ENCODE assay signal across 11 cellular contexts in genomic region chr4:119039779-119040178, GRCh38.
DNase-seq lines count a peak whose midpoint lies in the region; ATAC-seq, FAIRE-seq and TF ChIP-seq lines count a peak whose summit lies in the region.
"Had no signal": no experiment of that assay in that cellular context is flagged by ENCODE, and none has a peak within 500 bp of the region (broad histone marks: within the 10 kb centered on the region; RNA-seq: fewer than 3 reads in every experiment).

No MANE protein-coding gene starts in this region.

- no peak for TF ChIP-seq RAD21 in HepG2 (CRISPR knock-in tag; IDR thresholded peaks at IDR 0.05)

- H3K36me3 Mint-ChIP-seq in MCF 10A (ENCODE audit: insufficient read depth, unreplicated experiment) = no peaks in the 10 kb centered on the region
- H3K36me3 Mint-ChIP-seq: activated naive CD4-positive, alpha-beta T cell treated with anti-CD3 and anti-CD28 coated beads, Interleukin-2, amount 50 U/mL, for 72 hours had no signal

- peak; percentile 51 for TF ChIP-seq CTCF in HepG2 (CRISPR knock-in tag; IDR thresholded peaks at IDR 0.05)
- no peak for TF ChIP-seq CTCF in right lobe of liver (IDR thresholded peaks at IDR 0.05)
- no peak for TF ChIP-seq CTCF in MCF 10A (IDR thresholded peaks at IDR 0.05; ENCODE audit: unreplicated experiment)

- H3K36me3 ChIP-seq in HepG2 (replicated peaks in 1 of 2; ENCODE audit: control insufficient read depth in 1 of 2, insufficient read depth in 2 of 2, low read length in 2 of 2) = no peaks in the 10 kb centered on the region
- no peaks in the 10 kb centered on the region for H3K36me3 ChIP-seq in right lobe of liver

- peak; percentile 40 for FAIRE-seq in HepG2 (lab: Jason Lieb, UNC)

- H3K27ac ChIP-seq in HepG2 (ENCODE audit: extremely low read length, insufficient read depth, low read length) (no peak overlapping the region), right lobe of liver (no peak overlapping the region)

- no peak for DNase-seq in HepG2 (ENCODE audit: low spot score)
- no peak for DNase-seq in right lobe of liver
- DNase-seq in MCF 10A (ENCODE audit: unreplicated experiment) = peak; percentile 17
- peak; percentile 78 for DNase-seq in myocyte (ENCODE audit: low read depth)
- no peak for DNase-seq in putamen (ENCODE audit: low spot score)
- no peak for DNase-seq in NCI-H1092 (lab: John Stamatoyannopoulos, UW)
- DNase-seq in NCI-H2227 (lab: John Stamatoyannopoulos, UW; ENCODE audit: unreplicated experiment) = no peak
- DNase-seq: left cardiac atrium had no signal

- TF ChIP-seq EP300 in HepG2 (IDR thresholded peaks at IDR 0.05; ENCODE audit: low read depth in 2 of 2, low read length in 2 of 2) (no peak), HepG2 (CRISPR knock-in tag; IDR thresholded peaks at IDR 0.05; ENCODE audit: borderline replicate concordance) (no peak)

- no peaks in the 10 kb centered on the region for H4K20me1 ChIP-seq in HepG2 (ENCODE audit: insufficient read depth, low read length)

- H3K4me3 Mint-ChIP-seq in MCF 10A (ENCODE audit: unreplicated experiment) = no peak overlapping the region
- H3K4me3 Mint-ChIP-seq: B cell had no signal

- CTCF ChIA-PET in HepG2 (lab: Yijun Ruan, JAX; ENCODE audit: low intra/inter-chr PET ratio, low total read pairs) = no interaction called here
- CTCF ChIA-PET in MCF 10A (lab: Yijun Ruan, JAX) = interaction anchor here (0.7 to 7.5 kb wide), 13 partner anchors 10 to 260 kb away, joined by 3 to 93 read pairs (median 11); partner anchors contain the start of gene USP53

- H3K4me3 ChIP-seq in HepG2 (replicated peaks in 1 of 3; ENCODE audit: insufficient read depth in 1 of 3, low read depth in 2 of 3, low read length in 3 of 3) = no peak overlapping the region
- no peak overlapping the region for H3K4me3 ChIP-seq in right lobe of liver

- intact Hi-C loops in HepG2 (cut with micrococcal nuclease; ENCODE audit: unreplicated experiment) = loop anchor here (1.0 to 10.0 kb wide), 2 partner anchors 57 to 105 kb away; no protein-coding TSS in a partner anchor
- intact Hi-C loops in right lobe of liver (cut with DNase I) = loop anchor here in 1 of 2 donors (10.0 kb wide), 1 partner anchor 245 kb away; no protein-coding TSS in a partner anchor
- intact Hi-C loops in MCF 10A (cut with micrococcal nuclease) = no loop called here

- no peaks in the 10 kb centered on the region for H3K9me3 Mint-ChIP-seq in MCF 10A (ENCODE audit: unreplicated experiment)
- H3K9me3 Mint-ChIP-seq: activated naive CD4-positive, alpha-beta T cell treated with anti-CD3 and anti-CD28 coated beads, Interleukin-2, amount 50 U/mL, for 72 hours had no signal

- no peaks in the 10 kb centered on the region for H3K27me3 ChIP-seq in HepG2 (ENCODE audit: control insufficient read depth in 1 of 2, insufficient read depth in 2 of 2, low read length in 2 of 2)
- H3K27me3 ChIP-seq in right lobe of liver = no peaks in the 10 kb centered on the region

- no peak overlapping the region for H3K4me2 ChIP-seq in HepG2 (ENCODE audit: low read depth, low read length)

- H3K79me2 ChIP-seq in HepG2 (ENCODE audit: insufficient read depth, low read length) = no peaks in the 10 kb centered on the region

- no peak overlapping the region for H3K27ac Mint-ChIP-seq in MCF 10A (ENCODE audit: low read depth, unreplicated experiment)
- H3K27ac Mint-ChIP-seq: B cell had no signal

- ATAC-seq in HepG2 (peak; percentile 85), right lobe of liver (no peak), GM18870 (IDR thresholded peaks at IDR 0.05; ENCODE audit: unreplicated experiment) (no peak)
- ATAC-seq: activated naive CD4-positive, alpha-beta T cell treated with anti-CD3 and anti-CD28 coated beads, Interleukin-2, amount 50 U/mL, for 72 hours had no signal

- no peaks in the 10 kb centered on the region for H3K27me3 Mint-ChIP-seq in MCF 10A (ENCODE audit: insufficient read depth, unreplicated experiment)
- H3K27me3 Mint-ChIP-seq: B cell had no signal

- H3K4me1 ChIP-seq in HepG2 (ENCODE audit: insufficient read depth, low read length) = no peaks in the 10 kb centered on the region
- peaks cover 0 to 6% (median 0%) of the 10 kb centered on the region in 4 donors for H3K4me1 ChIP-seq in right lobe of liver

- H3K9me3 ChIP-seq in HepG2 (ENCODE audit: low read length) (no peaks in the 10 kb centered on the region), right lobe of liver (no peaks in the 10 kb centered on the region)

- no peak for TF ChIP-seq POLR2A in HepG2 (IDR thresholded peaks at IDR 0.05; ENCODE audit: insufficient read depth in 1 of 2, low read depth in 2 of 2, low read length in 2 of 2)
- TF ChIP-seq POLR2A in right lobe of liver (IDR thresholded peaks at IDR 0.05) = no peak

- POLR2A ChIA-PET in HepG2 (lab: Yijun Ruan, JAX) = no interaction called here
- POLR2A ChIA-PET in MCF 10A (lab: Yijun Ruan, JAX) = interaction anchor here (1.1 to 5.6 kb wide), 6 partner anchors 10 to 174 kb away, joined by 3 to 82 read pairs (median 12); partner anchors contain the start of gene USP53

- H3K4me1 Mint-ChIP-seq in MCF 10A (ENCODE audit: insufficient read depth, unreplicated experiment) = peaks cover 7% of the 10 kb centered on the region

- in situ Hi-C loops in HepG2 (cut with HindIII; ENCODE audit: extremely low pct_ligation_motif_present, low pct_unique_long_range_greater_than_20kb) = loop anchor here (5.0 to 10.0 kb wide), 2 partner anchors 175 to 248 kb away; partner anchors contain the start of gene USP53

- BruUV-seq in HepG2 (replicated peaks; lab: Mats Ljungman, UMichigan) (no TSS peak), MCF 10A (replicated peaks; lab: Mats Ljungman, UMichigan) (no TSS peak)

- WGBS in HepG2 (ENCODE audit: low lambda C conversion rate) = 7% methylated on average over 4 of the region's 4 CpGs
- WGBS in right lobe of liver (ENCODE audit: insufficient coverage, low coverage, low lambda C conversion rate, missing lambda C conversion rate) = 75% methylated on average over 4 of the region's 4 CpGs

- no peak overlapping the region for H3K9ac ChIP-seq in HepG2 (ENCODE audit: insufficient read depth, low read depth, low read length)

- no peak overlapping the region for H2AFZ ChIP-seq in HepG2 (ENCODE audit: low read length)

TF ChIP-seq in HepG2, 621 proteins besides CTCF, POLR2A, EP300 and RAD21:
- TF ChIP-seq ZNF282 (IDR thresholded peaks at IDR 0.05; ENCODE audit: partially characterized antibody) = no peak
- TF ChIP-seq SMC3 (IDR thresholded peaks at IDR 0.05; ENCODE audit: low read length) = peak; percentile 14; the same call in 1 of the 2 replicates

Comparison
In these comparisons a context has a peak if more than half of its experiments do, and no peak if none do; other contexts are left out.
1. DNase-seq: peak in MCF 10A (single experiment) and myocyte (single experiment); none in HepG2 (single experiment), right lobe of liver (0 of 3), putamen (single experiment), NCI-H1092 (single experiment) and NCI-H2227 (single experiment).